In genomic region chr11:59754859-59755700, GRCh38 we compare ENCODE assay signal across 8 cellular contexts. TPM values are rescaled to one million over a fixed set of nuclear protein-coding genes. Genes with fewer than 3 reads are reported as not detected.
DNase-seq lines count a peak whose midpoint lies in the region; ATAC-seq and TF ChIP-seq lines count a peak whose summit lies in the region.

STX3 (plus strand) TSS chr11:59755376; CDS start chr11:59755606, 230 bp downstream.

- no peaks in the 10 kb centered on the region for H3K27me3 ChIP-seq in SJCRH30
- H3K27me3 ChIP-seq in foreskin keratinocyte, result no peaks in the 10 kb centered on the region
- H3K27me3 ChIP-seq in neuron (ENCODE audit: insufficient read depth, low read length), result peaks cover 40% of the 10 kb centered on the region
- no peaks in the 10 kb centered on the region for H3K27me3 ChIP-seq in stomach smooth muscle (ENCODE audit: control insufficient read depth in 1 of 2, insufficient read depth in 2 of 2, low read length in 2 of 2)

- peak within 1 kb of the TSS in 2 of 3 donors; percentile 28 to 96 for H3K27ac Mint-ChIP-seq in IgD-negative memory B cell

- ATAC-seq in GM21529 (IDR thresholded peaks at IDR 0.05; ENCODE audit: unreplicated experiment) (peak; percentile 78), foreskin keratinocyte (peak; percentile 77)

- H3K27ac ChIP-seq in SJCRH30 (peak within 1 kb of the TSS; percentile 53), foreskin keratinocyte (peak within 1 kb of the TSS; percentile 83), stomach smooth muscle (ENCODE audit: low read length) (peak within 1 kb of the TSS; percentile 77)

- H3K4me3 ChIP-seq in SJCRH30 (peak within 1 kb of the TSS; percentile 85), neuron (ENCODE audit: low read length) (peak within 1 kb of the TSS; percentile 55), stomach smooth muscle (ENCODE audit: low read length in 2 of 2) (peak within 1 kb of the TSS; percentile 89 to 96)

- DNase-seq in Caki2 (ENCODE audit: low read depth) (peak; percentile 85), SJCRH30 (peak; percentile 56 to 67), foreskin keratinocyte (peak; percentile 72 to 88)
- peak; percentile 76 for DNase-seq in activated naive CD4-positive, alpha-beta T cell treated with Interleukin-2 at 50 U/mL for 16 hours

- H3K4me1 ChIP-seq in SJCRH30 (peaks cover 6% of the 10 kb centered on the region), foreskin keratinocyte (peaks cover 12% of the 10 kb centered on the region), neuron (ENCODE audit: insufficient read depth, low read length) (peaks cover 14% of the 10 kb centered on the region), stomach smooth muscle (ENCODE audit: control insufficient read depth, insufficient read depth, low read length) (peaks cover 20% of the 10 kb centered on the region)

- peak within 1 kb of the TSS; percentile 89 to 100 (median 94) for H3K4me3 Mint-ChIP-seq in IgD-negative memory B cell

- in situ Hi-C loops in Caki2 (cut with HindIII; ENCODE audit: low pct_unique_long_range_greater_than_20kb, low sequenced_read_pairs), result no loop called here

- H3K36me3 Mint-ChIP-seq in IgD-negative memory B cell, result peaks cover 2% of the 10 kb centered on the region

- no peaks in the 10 kb centered on the region for H3K9me3 ChIP-seq in SJCRH30 (replicated peaks)
- H3K9me3 ChIP-seq in neuron (ENCODE audit: low read length), result no peaks in the 10 kb centered on the region
- no peaks in the 10 kb centered on the region for H3K9me3 ChIP-seq in stomach smooth muscle (ENCODE audit: control insufficient read depth in 2 of 2, low read length in 2 of 2)

- H2AFZ ChIP-seq in neuron (ENCODE audit: low read depth, low read length), result peak within 1 kb of the TSS; percentile 98

- peak within 1 kb of the TSS; percentile 71 to 77 for H3K9ac ChIP-seq in stomach smooth muscle (ENCODE audit: low read length in 2 of 2)

- no peaks in the 10 kb centered on the region for H3K36me3 ChIP-seq in SJCRH30
- no peaks in the 10 kb centered on the region for H3K36me3 ChIP-seq in neuron (ENCODE audit: insufficient read depth, low read length)
- H3K36me3 ChIP-seq in stomach smooth muscle (ENCODE audit: control insufficient read depth in 2 of 2, insufficient read depth in 2 of 2, low read length in 2 of 2), result no peaks in the 10 kb centered on the region

- peaks cover 0 to 2% (median 0%) of the 10 kb centered on the region in 3 donors for H3K9me3 Mint-ChIP-seq in IgD-negative memory B cell

- H3K4me1 Mint-ChIP-seq in IgD-negative memory B cell, result peaks cover 12 to 15% (median 13%) of the 10 kb centered on the region in 3 donors

- TF ChIP-seq CTCF in foreskin keratinocyte (conservative IDR thresholded peaks at IDR 0.05), result peak; percentile 5

- H3K27me3 Mint-ChIP-seq in IgD-negative memory B cell, result peaks cover 3% of the 10 kb centered on the region

RNA-seq across cellular contexts. Expression of gene STX3, which starts in this region (rescaled TPM):
- total RNA-seq in Caki2 (2014; rRNA removed; shearing (Covaris generic); ENCODE audit: low replicate concordance), result 16.0 and 28.4 TPM in 2 replicates
- polyA plus RNA-seq in IgD-negative memory B cell (4.9 TPM), foreskin keratinocyte (13.9 and 15.9 TPM in 2 replicates)
- total RNA-seq in SJCRH30 (2014; rRNA removed; shearing (Covaris generic)), result 50.6 and 52.6 TPM in 2 replicates
- total RNA-seq in foreskin keratinocyte, result 27.9 and 28.9 TPM in 2 replicates

Comparison
In these comparisons a context has a peak if more than half of its experiments do, and no peak if none do; other contexts are left out.
1. Peak in every context shown above with its lines: DNase-seq, ATAC-seq, H3K4me3 ChIP-seq and H3K27ac ChIP-seq.